Comparison of ENCODE assay signal across 24 cellular contexts in genomic region chr15:39869251-39869650, GRCh38. TPM values are rescaled to one million over a fixed set of nuclear protein-coding genes. Genes with fewer than 3 reads are reported as not detected.
DNase-seq lines count a peak whose midpoint lies in the region; ATAC-seq and TF ChIP-seq lines count a peak whose summit lies in the region.
"Had no signal": no experiment of that assay in that cellular context is flagged by ENCODE, and none has a peak within 500 bp of the region (broad histone marks: within the 10 kb centered on the region; RNA-seq: fewer than 3 reads in every experiment).

No MANE protein-coding gene starts in this region.

- TF ChIP-seq POLR2A in thyroid gland (IDR thresholded peaks at IDR 0.05) (no peak), Peyer's patch (IDR thresholded peaks at IDR 0.05) (no peak)

- no peaks in the 10 kb centered on the region for H3K36me3 ChIP-seq in thyroid gland
- no peaks in the 10 kb centered on the region for H3K36me3 ChIP-seq in Peyer's patch
- H3K36me3 ChIP-seq in smooth muscle cell (ENCODE audit: low read depth), result no peaks in the 10 kb centered on the region
- H3K36me3 ChIP-seq: cardiac muscle cell, neutrophil, thoracic aorta had no signal

- intact Hi-C loops in activated naive CD4-positive, alpha-beta T cell treated with anti-CD3 and anti-CD28 coated beads for 36 hours (cut with micrococcal nuclease), result no loop called here
- intact Hi-C loops in thyroid gland (cut with DNase I), result no loop called here

- H3K4me3 Mint-ChIP-seq in activated naive CD4-positive, alpha-beta T cell treated with anti-CD3 and anti-CD28 coated beads for 36 hours, result no peak overlapping the region
- H3K4me3 Mint-ChIP-seq in stimulated activated naive B cell treated with anti-CD40 and anti-IgM and Interleukin-4, amounts not matched to agents 10 μg/mL and 1 μg/mL and 100 μg/mL, for 72 hours, result no peak overlapping the region
- H3K4me3 Mint-ChIP-seq: activated naive CD4-positive, alpha-beta T cell treated with anti-CD3 and anti-CD28 coated beads, Interleukin-2, amount 50 U/mL, for 24 hours; T-helper 1 cell treated with Interleukin-12 subunit alpha and Interleukin-12 subunit beta and Interleukin-4 antibody, amounts not matched to agents 30 μg/mL and 1 μg/mL, for 36 hours had no signal

- H3K9ac ChIP-seq in smooth muscle cell (ENCODE audit: low read depth), result no peak overlapping the region

- H3K27me3 Mint-ChIP-seq in activated naive CD4-positive, alpha-beta T cell treated with anti-CD3 and anti-CD28 coated beads for 36 hours (ENCODE audit: low read depth), result peaks cover 8% of the 10 kb centered on the region
- H3K27me3 Mint-ChIP-seq in stimulated activated naive B cell treated with anti-CD40 and anti-IgM and Interleukin-4, amounts not matched to agents 10 μg/mL and 1 μg/mL and 100 μg/mL, for 72 hours, result peaks cover 4 to 5% of the 10 kb centered on the region in 2 donors

- no peak for ATAC-seq in stimulated activated naive B cell treated with anti-CD40 and anti-IgM and Interleukin-4, amounts not matched to agents 10 μg/mL and 1 μg/mL and 100 μg/mL, for 72 hours (replicated peaks)

- peaks cover 7% of the 10 kb centered on the region for H4K20me1 ChIP-seq in smooth muscle cell (ENCODE audit: low read depth)

- H3K4me1 ChIP-seq in thyroid gland (no peaks in the 10 kb centered on the region), Peyer's patch (no peaks in the 10 kb centered on the region), smooth muscle cell (ENCODE audit: low read depth) (no peaks in the 10 kb centered on the region)
- H3K4me1 ChIP-seq: SJSA1 had no signal

- no peak overlapping the region for H3K27ac Mint-ChIP-seq in activated naive CD4-positive, alpha-beta T cell treated with anti-CD3 and anti-CD28 coated beads for 36 hours
- H3K27ac Mint-ChIP-seq in stimulated activated naive B cell treated with anti-CD40 and anti-IgM and Interleukin-4, amounts not matched to agents 10 μg/mL and 1 μg/mL and 100 μg/mL, for 72 hours, result no peak overlapping the region
- H3K27ac Mint-ChIP-seq: activated naive CD4-positive, alpha-beta T cell treated with anti-CD3 and anti-CD28 coated beads, Interleukin-2, amount 50 U/mL, for 24 hours; T-helper 1 cell treated with Interleukin-12 subunit alpha and Interleukin-12 subunit beta and Interleukin-4 antibody, amounts not matched to agents 30 μg/mL and 1 μg/mL, for 36 hours had no signal

- H3K79me2 ChIP-seq in smooth muscle cell (ENCODE audit: low read depth), result no peaks in the 10 kb centered on the region

- 46 to 47% methylated on average over 4 of the region's 4 CpGs for WGBS in thyroid gland, 2 donors
- WGBS in smooth muscle cell (ENCODE audit: low lambda C conversion rate), result 93% methylated on average over 4 of the region's 4 CpGs

- H3K27me3 ChIP-seq in thyroid gland, result no peaks in the 10 kb centered on the region
- H3K27me3 ChIP-seq in Peyer's patch, result no peaks in the 10 kb centered on the region
- H3K27me3 ChIP-seq in smooth muscle cell (ENCODE audit: low read depth), result no peaks in the 10 kb centered on the region
- H3K27me3 ChIP-seq: cardiac muscle cell, neutrophil, SJSA1 had no signal

- CTCF ChIA-PET in activated naive CD4-positive, alpha-beta T cell treated with anti-CD3 and anti-CD28 coated beads for 36 hours (lab: Charles Lee), result no interaction called here

- H3K4me1 Mint-ChIP-seq in activated naive CD4-positive, alpha-beta T cell treated with anti-CD3 and anti-CD28 coated beads for 36 hours (ENCODE audit: low read depth), result peaks cover 3% of the 10 kb centered on the region
- H3K4me1 Mint-ChIP-seq in stimulated activated naive B cell treated with anti-CD40 and anti-IgM and Interleukin-4, amounts not matched to agents 10 μg/mL and 1 μg/mL and 100 μg/mL, for 72 hours, result peaks cover 0 to 2% of the 10 kb centered on the region in 2 donors
- H3K4me1 Mint-ChIP-seq: activated naive CD4-positive, alpha-beta T cell treated with anti-CD3 and anti-CD28 coated beads, Interleukin-2, amount 50 U/mL, for 24 hours had no signal

- H3K4me2 ChIP-seq in smooth muscle cell, result no peak overlapping the region
- H3K4me2 ChIP-seq: PC-9 had no signal

- H3K9me3 Mint-ChIP-seq in activated naive CD4-positive, alpha-beta T cell treated with anti-CD3 and anti-CD28 coated beads for 36 hours, result no peaks in the 10 kb centered on the region
- H3K9me3 Mint-ChIP-seq in stimulated activated naive B cell treated with anti-CD40 and anti-IgM and Interleukin-4, amounts not matched to agents 10 μg/mL and 1 μg/mL and 100 μg/mL, for 72 hours, result no peaks in the 10 kb centered on the region
- H3K9me3 Mint-ChIP-seq: activated naive CD4-positive, alpha-beta T cell treated with anti-CD3 and anti-CD28 coated beads, Interleukin-2, amount 50 U/mL, for 24 hours; T-helper 1 cell treated with Interleukin-12 subunit alpha and Interleukin-12 subunit beta and Interleukin-4 antibody, amounts not matched to agents 30 μg/mL and 1 μg/mL, for 36 hours had no signal

- H3K4me3 ChIP-seq in thyroid gland (replicated peaks in 1 of 3) (no peak overlapping the region), Peyer's patch (no peak overlapping the region), smooth muscle cell (no peak overlapping the region)
- H3K4me3 ChIP-seq: cardiac muscle cell, PC-9, SJSA1, thoracic aorta had no signal

- peak; percentile 7 for DNase-seq in activated naive CD4-positive, alpha-beta T cell treated with anti-CD3 and anti-CD28 coated beads for 36 hours
- no peak for DNase-seq in activated naive CD4-positive, alpha-beta T cell treated with Interleukin-2 at 50 U/mL for 16 hours
- DNase-seq in NCI-H1436 (lab: John Stamatoyannopoulos, UW) (peak; percentile 24), NCI-H510A treated with DMSO at 0.1 percent for 48 hours (lab: John Stamatoyannopoulos, UW) (peak; percentile 78), thyroid gland (peak; percentile 44 to 56), Peyer's patch (no peak), smooth muscle cell (lab: John Stamatoyannopoulos, UW; ENCODE audit: unreplicated experiment) (no peak)
- DNase-seq in stimulated activated naive B cell treated with anti-CD40 and anti-IgM and Interleukin-4, amounts not matched to agents 10 μg/mL and 1 μg/mL and 100 μg/mL, for 72 hours, result no peak
- DNase-seq: activated CD4-positive, alpha-beta T cell treated with anti-CD3 and anti-CD28 coated beads for 48 hours; activated T-cell treated with anti-CD3 and anti-CD28 coated beads, Interleukin-2, amount 50 U/mL, for 48 hours; Karpas-422; mammary epithelial cell; NCI-H1694; PC-9; small intestine; stimulated activated CD4-positive, alpha-beta T cell treated with anti-CD3 and anti-CD28 coated beads, Interleukin-2, amount 100 ng/mL, for 48 hours; stimulated activated naive CD4-positive, alpha-beta T cell had no signal

- no peaks in the 10 kb centered on the region for H3K9me3 ChIP-seq in thyroid gland
- no peaks in the 10 kb centered on the region for H3K9me3 ChIP-seq in Peyer's patch
- no peaks in the 10 kb centered on the region for H3K9me3 ChIP-seq in smooth muscle cell (replicated peaks; ENCODE audit: low read depth)
- H3K9me3 ChIP-seq: neutrophil, SJSA1, thoracic aorta had no signal

- H3K27ac ChIP-seq in thyroid gland (no peak overlapping the region), Peyer's patch (no peak overlapping the region), smooth muscle cell (ENCODE audit: low read depth) (no peak overlapping the region)
- H3K27ac ChIP-seq: C4-2B, cardiac muscle cell, neutrophil, PC-9, SJSA1, thoracic aorta had no signal

- no peaks in the 10 kb centered on the region for H3F3A ChIP-seq in smooth muscle cell (ENCODE audit: low read depth)

- no peaks in the 10 kb centered on the region for H3K36me3 Mint-ChIP-seq in activated naive CD4-positive, alpha-beta T cell treated with anti-CD3 and anti-CD28 coated beads for 36 hours (ENCODE audit: low read depth)
- no peaks in the 10 kb centered on the region for H3K36me3 Mint-ChIP-seq in stimulated activated naive B cell treated with anti-CD40 and anti-IgM and Interleukin-4, amounts not matched to agents 10 μg/mL and 1 μg/mL and 100 μg/mL, for 72 hours
- H3K36me3 Mint-ChIP-seq: activated naive CD4-positive, alpha-beta T cell treated with anti-CD3 and anti-CD28 coated beads, Interleukin-2, amount 50 U/mL, for 24 hours had no signal

- no peak overlapping the region for H2AFZ ChIP-seq in smooth muscle cell (ENCODE audit: low read depth)
- H2AFZ ChIP-seq: PC-9 had no signal

- TF ChIP-seq CTCF in thyroid gland (IDR thresholded peaks at IDR 0.05) (no peak), Peyer's patch (IDR thresholded peaks at IDR 0.05) (no peak), smooth muscle cell (IDR thresholded peaks at IDR 0.05; ENCODE audit: borderline replicate concordance, insufficient read depth, poor library complexity, severe bottlenecking) (no peak)

RNA-seq across cellular contexts. Expression of gene GPR176, which starts 50.8 kb away (rescaled TPM):
- under 1 TPM; 0.17 to 0.24 TPM for total RNA-seq in activated naive CD4-positive, alpha-beta T cell treated with anti-CD3 and anti-CD28 coated beads for 36 hours
- total RNA-seq in thyroid gland (10 to 100 TPM in 1 of 4 donors, 1 to 10 TPM in 3; 4.3 to 15.0 (median 7.9) TPM), Peyer's patch (1 to 10 TPM in 3 of 4 donors, under 1 TPM in 1; 0.88 to 4.3 (median 3.1) TPM), smooth muscle cell (20.0 and 23.8 TPM in 2 replicates)
- 17.0 and 22.4 TPM in 2 replicates for polyA plus RNA-seq in smooth muscle cell

Comparison
In these comparisons a context has a peak if more than half of its experiments do, and no peak if none do; other contexts are left out.
1. DNase-seq: peak in activated naive CD4-positive, alpha-beta T cell treated with anti-CD3 and anti-CD28 coated beads for 36 hours (single experiment), NCI-H1436 (single experiment), NCI-H510A treated with DMSO at 0.1 percent for 48 hours (single experiment) and thyroid gland (2 of 2); none in activated naive CD4-positive, alpha-beta T cell treated with Interleukin-2 at 50 U/mL for 16 hours (single experiment), Peyer's patch (0 of 3), smooth muscle cell (single experiment) and stimulated activated naive B cell treated with anti-CD40 and anti-IgM and Interleukin-4, amounts not matched to agents 10 μg/mL and 1 μg/mL and 100 μg/mL, for 72 hours (single experiment).